26 cellular contexts compared by ENCODE assay signal in the genomic region with DNA sequence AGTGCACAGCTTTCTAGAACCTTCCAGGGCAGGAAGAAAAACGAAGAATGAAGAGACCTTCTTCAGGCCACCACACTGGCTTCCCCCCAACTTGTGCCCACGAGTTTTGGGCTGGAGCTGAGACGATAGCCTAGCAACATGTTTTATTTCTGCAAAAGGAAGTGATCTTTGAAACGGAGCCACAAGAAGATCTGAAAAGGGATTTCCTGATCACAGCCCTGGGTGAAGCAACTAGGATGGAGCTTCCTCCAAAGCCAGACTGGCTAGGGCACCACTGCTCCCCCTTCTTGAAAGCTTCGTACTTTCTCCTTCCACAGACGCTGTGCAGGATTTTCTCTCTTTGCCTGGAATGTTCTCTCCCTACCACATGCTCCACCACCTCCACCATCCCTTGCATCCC.
"Had no signal": no experiment of that assay in that cellular context is flagged by ENCODE, and none has a peak within 500 bp of the region (broad histone marks: within the 10 kb centered on the region; RNA-seq: fewer than 3 reads in every experiment).

No MANE protein-coding gene starts in this region.

- H3K4me1 Mint-ChIP-seq: activated B cell treated with CpG ODN at 0.5 μM for 24 hours; activated CD4-positive, alpha-beta T cell treated with anti-CD3 and anti-CD28 coated beads, Interleukin-2, amount 10 ng/mL, durations not matched to agents 24 days and 14 days; activated CD8-positive, alpha-beta memory T cell treated with anti-CD3 and anti-CD28 coated beads, Interleukin-2, amount 10 ng/mL, durations not matched to agents 7 days and 5 days; activated naive CD8-positive, alpha-beta T cell treated with anti-CD3 and anti-CD28 coated beads, Interleukin-2, amount 50 U/mL, for 24 hours; brain; central memory CD8-positive, alpha-beta T cell had no signal

- H3K36me3 Mint-ChIP-seq: activated CD8-positive, alpha-beta memory T cell treated with anti-CD3 and anti-CD28 coated beads, Interleukin-2, amount 10 ng/mL, durations not matched to agents 7 days and 5 days; activated naive CD4-positive, alpha-beta T cell treated with anti-CD3 and anti-CD28 coated beads, Interleukin-2, amount 50 U/mL, for 72 hours; brain had no signal

- H3K4me3 Mint-ChIP-seq: activated B cell treated with CpG ODN at 0.5 μM for 24 hours; activated CD4-positive, alpha-beta T cell treated with anti-CD3 and anti-CD28 coated beads, Interleukin-2, amount 10 ng/mL, durations not matched to agents 24 days and 14 days; activated CD8-positive, alpha-beta memory T cell treated with anti-CD3 and anti-CD28 coated beads, Interleukin-2, amount 10 ng/mL, durations not matched to agents 7 days and 5 days; activated naive CD8-positive, alpha-beta T cell treated with anti-CD3 and anti-CD28 coated beads, Interleukin-2, amount 50 U/mL, for 24 hours; activated T-cell treated with anti-CD3 and anti-CD28 coated beads, Interleukin-2, amount 50 U/mL, for 24 hours; brain; central memory CD8-positive, alpha-beta T cell; T-helper 1 cell treated with Interleukin-12 subunit alpha and Interleukin-12 subunit beta and Interleukin-4 antibody, amounts not matched to agents 30 μg/mL and 1 μg/mL, for 36 hours had no signal

- H3K9me3 Mint-ChIP-seq: activated B cell treated with CpG ODN at 0.5 μM for 24 hours; activated CD4-positive, alpha-beta T cell treated with anti-CD3 and anti-CD28 coated beads, Interleukin-2, amount 10 ng/mL, durations not matched to agents 24 days and 14 days; activated T-cell treated with anti-CD3 and anti-CD28 coated beads, Interleukin-2, amount 50 U/mL, for 24 hours; T-helper 1 cell treated with Interleukin-12 subunit alpha and Interleukin-12 subunit beta and Interleukin-4 antibody, amounts not matched to agents 30 μg/mL and 1 μg/mL, for 36 hours had no signal

- ATAC-seq: activated CD8-positive, alpha-beta memory T cell treated with anti-CD3 and anti-CD28 coated beads, Interleukin-2, amount 10 ng/mL, durations not matched to agents 7 days and 5 days; activated naive CD4-positive, alpha-beta T cell treated with anti-CD3 and anti-CD28 coated beads, Interleukin-2, amount 50 U/mL, for 72 hours; activated naive CD8-positive, alpha-beta T cell treated with anti-CD3 and anti-CD28 coated beads, Interleukin-2, amount 50 U/mL, for 24 hours; Panc1; Right ventricle myocardium inferior; SK-N-SH treated with all-trans-retinoic acid at 6 μM for 48 hours had no signal

- DNase-seq: activated B cell treated with CpG ODN at 0.5 μM for 24 hours; activated CD4-positive, alpha-beta T cell treated with anti-CD3 and anti-CD28 coated beads for 1 hour; activated CD4-positive, alpha-beta T cell treated with anti-CD3 and anti-CD28 coated beads, Interleukin-2, amount 10 ng/mL, durations not matched to agents 24 days and 14 days; activated CD4-positive, alpha-beta T cell treated with anti-CD3 and anti-CD28 coated beads, Interleukin-2, amount 50 U/mL, for 48 hours; activated CD8-positive, alpha-beta memory T cell treated with anti-CD3 and anti-CD28 coated beads, Interleukin-2, amount 10 ng/mL, durations not matched to agents 7 days and 5 days; activated effector memory CD4-positive, alpha-beta T cell treated with anti-CD3 and anti-CD28 coated beads, Interleukin-2, amount 50 U/mL, for 16 hours; activated naive CD4-positive, alpha-beta T cell treated with Interleukin-2 at 50 U/mL for 16 hours; activated naive CD8-positive, alpha-beta T cell treated with anti-CD3 and anti-CD28 coated beads, Interleukin-2, amount 50 U/mL, for 24 hours; activated T-cell treated with anti-CD3 and anti-CD28 coated beads, Interleukin-2, amount 50 U/mL, for 24 hours; amniotic stem cell; KG1; NCI-H1105; NCI-H1436; NCI-H1694 treated with DMSO at 0.1 percent for 48 hours; NCI-H2081; NCI-H524; OCI-M1; RPMI8226; SW 1271 had no signal

- H3K27ac Mint-ChIP-seq: activated B cell treated with CpG ODN at 0.5 μM for 24 hours; activated CD4-positive, alpha-beta T cell treated with anti-CD3 and anti-CD28 coated beads, Interleukin-2, amount 10 ng/mL, durations not matched to agents 24 days and 14 days; activated CD8-positive, alpha-beta memory T cell treated with anti-CD3 and anti-CD28 coated beads, Interleukin-2, amount 10 ng/mL, durations not matched to agents 7 days and 5 days; activated naive CD4-positive, alpha-beta T cell treated with anti-CD3 and anti-CD28 coated beads, Interleukin-2, amount 50 U/mL, for 72 hours; activated naive CD8-positive, alpha-beta T cell treated with anti-CD3 and anti-CD28 coated beads, Interleukin-2, amount 50 U/mL, for 24 hours; activated T-cell treated with anti-CD3 and anti-CD28 coated beads, Interleukin-2, amount 50 U/mL, for 24 hours; brain; T-helper 1 cell treated with Interleukin-12 subunit alpha and Interleukin-12 subunit beta and Interleukin-4 antibody, amounts not matched to agents 30 μg/mL and 1 μg/mL, for 36 hours had no signal
